In genomic region chr12:75471928-75472865, GRCh38 we compare ENCODE assay signal across 13 cellular contexts. TPM values are rescaled to one million over a fixed set of nuclear protein-coding genes. Genes with fewer than 3 reads are reported as not detected.
DNase-seq lines count a peak whose midpoint lies in the region; ATAC-seq and TF ChIP-seq lines count a peak whose summit lies in the region.
"Had no signal": no experiment of that assay in that cellular context is flagged by ENCODE, and none has a peak within 500 bp of the region (broad histone marks: within the 10 kb centered on the region; RNA-seq: fewer than 3 reads in every experiment).

No MANE protein-coding gene starts in this region.

- H3K79me2 ChIP-seq in PC-9 (ENCODE audit: low read depth), result no peaks in the 10 kb centered on the region
- H3K79me2 ChIP-seq: parathyroid adenoma had no signal

- 0 out of 2 replicates have a peak overlapping the region, but pooled peaks have one; percentile 39 for H2AFZ ChIP-seq in PC-9
- H2AFZ ChIP-seq: parathyroid adenoma had no signal

- peak overlapping the region in 1 of 9 donors; percentile 25 for H3K27ac Mint-ChIP-seq in naive thymus-derived CD4-positive, alpha-beta T cell
- H3K27ac Mint-ChIP-seq: activated naive CD4-positive, alpha-beta T cell treated with anti-CD3 and anti-CD28 coated beads, Interleukin-2, amount 10 ng/mL, durations not matched to agents 7 days and 5 days had no signal

- H3K9me3 ChIP-seq in PC-9 (ENCODE audit: insufficient read depth, low read depth) (no peaks in the 10 kb centered on the region), thyroid gland (no peaks in the 10 kb centered on the region)
- no peaks in the 10 kb centered on the region for H3K9me3 ChIP-seq in naive thymus-derived CD4-positive, alpha-beta T cell (ENCODE audit: control insufficient read depth in 2 of 3, low read length in 3 of 3)
- H3K9me3 ChIP-seq: SJSA1 had no signal

- H3K27ac ChIP-seq in PC-9 (no peak overlapping the region), substantia nigra (ENCODE audit: low read depth, low read length, poor library complexity, severe bottlenecking) (no peak overlapping the region), thyroid gland (no peak overlapping the region)
- no peak overlapping the region for H3K27ac ChIP-seq in naive thymus-derived CD4-positive, alpha-beta T cell (ENCODE audit: low read depth, low read length)
- H3K27ac ChIP-seq: parathyroid adenoma, SJSA1 had no signal

- no TSS peak for BruUV-seq in PC-9 (replicated peaks; lab: Mats Ljungman, UMichigan)

- TF ChIP-seq POLR2A in thyroid gland (IDR thresholded peaks at IDR 0.05), result no peak

- H3K4me1 Mint-ChIP-seq in naive thymus-derived CD4-positive, alpha-beta T cell, result peaks cover 0 to 5% (median 4%) of the 10 kb centered on the region in 7 donors

- no peaks in the 10 kb centered on the region for H4K20me1 ChIP-seq in PC-9 (ENCODE audit: insufficient read depth)

- 88 to 90% methylated on average over 6 of the region's 6 CpGs for whole genome bisulfite sequencing in thyroid gland, 2 donors

- H3K36me3 Mint-ChIP-seq in naive thymus-derived CD4-positive, alpha-beta T cell, result peaks cover 0 to 3% (median 0%) of the 10 kb centered on the region in 5 donors
- H3K36me3 Mint-ChIP-seq: activated naive CD4-positive, alpha-beta T cell treated with anti-CD3 and anti-CD28 coated beads, Interleukin-2, amount 10 ng/mL, durations not matched to agents 7 days and 5 days had no signal

- no peaks in the 10 kb centered on the region for H3F3A ChIP-seq in PC-9 (ENCODE audit: insufficient read depth, low read depth)

- peaks cover 0 to 25% (median 0%) of the 10 kb centered on the region in 5 donors for H3K27me3 Mint-ChIP-seq in naive thymus-derived CD4-positive, alpha-beta T cell

- no peak for DNase-seq in PC-9
- DNase-seq in naive thymus-derived CD4-positive, alpha-beta T cell, result no peak
- no peak for DNase-seq in epidermal melanocyte (ENCODE audit: insufficient read length, low spot score)
- DNase-seq in EL, result no peak
- DNase-seq in substantia nigra (lab: John Stamatoyannopoulos, UW), result no peak
- no peak for DNase-seq in thyroid gland
- DNase-seq: activated CD4-positive, alpha-beta T cell treated with anti-CD3 and anti-CD28 coated beads, Interleukin-2, amount 50 U/mL, for 48 hours; activated naive CD4-positive, alpha-beta T cell treated with anti-CD3 and anti-CD28 coated beads, Interleukin-2, amount 10 ng/mL, durations not matched to agents 7 days and 5 days; NCI-H345 had no signal

- no peak for TF ChIP-seq CTCF in PC-9 (conservative IDR thresholded peaks at IDR 0.05)
- TF ChIP-seq CTCF in thyroid gland (IDR thresholded peaks at IDR 0.05), result no peak

- H3K36me3 ChIP-seq in PC-9 (ENCODE audit: low read depth), result no peaks in the 10 kb centered on the region
- no peaks in the 10 kb centered on the region for H3K36me3 ChIP-seq in naive thymus-derived CD4-positive, alpha-beta T cell (ENCODE audit: control insufficient read depth in 2 of 3, insufficient read depth in 3 of 3, low read length in 3 of 3)
- H3K36me3 ChIP-seq in thyroid gland, result no peaks in the 10 kb centered on the region
- H3K36me3 ChIP-seq: SJSA1 had no signal

- CTCF ChIA-PET in PC-9 (lab: Charles Lee), result no interaction called here
- CTCF ChIA-PET in naive thymus-derived CD4-positive, alpha-beta T cell (lab: Charles Lee), result interaction anchor here (0.6 to 1.0 kb wide), 2 partner anchors 17 to 39 kb away, joined by 3 to 4 read pairs; partner anchors contain the start of gene KRR1

- H3K4me2 ChIP-seq in PC-9, result no peak overlapping the region

- POLR2A ChIA-PET in PC-9 (lab: Charles Lee; ENCODE audit: unreplicated experiment), result no interaction called here
- POLR2A ChIA-PET in naive thymus-derived CD4-positive, alpha-beta T cell (lab: Charles Lee), result interaction anchor here (0.7 kb wide), 1 partner anchor 12 kb away, joined by 3 read pairs; no protein-coding TSS in a partner anchor

- no peaks in the 10 kb centered on the region for H3K9me2 ChIP-seq in PC-9 (ENCODE audit: insufficient read depth)

- H3K27me3 ChIP-seq in PC-9 (ENCODE audit: insufficient read depth, low read depth), result no peaks in the 10 kb centered on the region
- H3K27me3 ChIP-seq in naive thymus-derived CD4-positive, alpha-beta T cell (ENCODE audit: control insufficient read depth in 2 of 2, insufficient read depth in 2 of 2, low read length in 2 of 2), result no peaks in the 10 kb centered on the region
- no peaks in the 10 kb centered on the region for H3K27me3 ChIP-seq in thyroid gland
- H3K27me3 ChIP-seq: SJSA1 had no signal

- H3K9me3 Mint-ChIP-seq in naive thymus-derived CD4-positive, alpha-beta T cell, result no peaks in the 10 kb centered on the region
- H3K9me3 Mint-ChIP-seq: activated naive CD4-positive, alpha-beta T cell treated with anti-CD3 and anti-CD28 coated beads, Interleukin-2, amount 10 ng/mL, durations not matched to agents 7 days and 5 days had no signal

- intact Hi-C loops in PC-9 (cut with micrococcal nuclease; ENCODE audit: unreplicated experiment), result no loop called here
- intact Hi-C loops in naive thymus-derived CD4-positive, alpha-beta T cell (cut with micrococcal nuclease), result no loop called here
- intact Hi-C loops in thyroid gland (cut with DNase I), result no loop called here

- no peaks in the 10 kb centered on the region for H3K4me1 ChIP-seq in PC-9 (replicated peaks; ENCODE audit: insufficient read depth)
- no peaks in the 10 kb centered on the region for H3K4me1 ChIP-seq in naive thymus-derived CD4-positive, alpha-beta T cell (ENCODE audit: control insufficient read depth in 2 of 2, insufficient read depth in 2 of 2, low read length in 2 of 2)
- no peaks in the 10 kb centered on the region for H3K4me1 ChIP-seq in thyroid gland
- H3K4me1 ChIP-seq: parathyroid adenoma, SJSA1 had no signal

- H3K4me3 ChIP-seq in PC-9 (no peak overlapping the region), thyroid gland (replicated peaks in 1 of 3) (no peak overlapping the region)
- H3K4me3 ChIP-seq in naive thymus-derived CD4-positive, alpha-beta T cell (ENCODE audit: low read length), result no peak overlapping the region
- H3K4me3 ChIP-seq: SJSA1 had no signal

- peak; percentile 73 for ATAC-seq in GM18868 (IDR thresholded peaks at IDR 0.05; ENCODE audit: unreplicated experiment)
- peak; percentile 72 for ATAC-seq in HG03175 (IDR thresholded peaks at IDR 0.05; ENCODE audit: unreplicated experiment)
- peak; percentile 76 for ATAC-seq in naive thymus-derived CD4-positive, alpha-beta T cell

- no peak overlapping the region for H3K4me3 Mint-ChIP-seq in naive thymus-derived CD4-positive, alpha-beta T cell
- H3K4me3 Mint-ChIP-seq: activated naive CD4-positive, alpha-beta T cell treated with anti-CD3 and anti-CD28 coated beads, Interleukin-2, amount 10 ng/mL, durations not matched to agents 7 days and 5 days had no signal

RNA-seq across cellular contexts. Expression of gene GLIPR1, which starts 8.4 kb away (rescaled TPM):
- total RNA-seq in PC-9 (2021) (6.2 and 14.1 TPM in 2 replicates), thyroid gland (10 to 100 TPM in 2 of 4 donors, 1 to 10 TPM in 2; 5.5 to 15.7 (median 11.3) TPM)
- 100 to 1,000 TPM in 1 of 5 experiments, 10 to 100 TPM in 4; 28.2 to 132 (median 48.7) TPM for total RNA-seq in naive thymus-derived CD4-positive, alpha-beta T cell
- 10 to 100 TPM; 49.1 to 56.0 TPM for polyA plus RNA-seq in naive thymus-derived CD4-positive, alpha-beta T cell

RNA-seq across cellular contexts. Expression of gene KRR1, which starts 39.2 kb away (rescaled TPM):
- total RNA-seq in PC-9 (2021) (41.6 and 45.9 TPM in 2 replicates), thyroid gland (10 to 100 TPM; 32.0 to 52.8 (median 44.1) TPM)
- total RNA-seq in naive thymus-derived CD4-positive, alpha-beta T cell, result 100 to 1,000 TPM in 1 of 5 experiments, 10 to 100 TPM in 4; 69.3 to 120 (median 74.3) TPM
- 10 to 100 TPM; 64.0 to 67.2 TPM for polyA plus RNA-seq in naive thymus-derived CD4-positive, alpha-beta T cell
